1 cellular context compared by ENCODE assay signal in the genomic region with DNA sequence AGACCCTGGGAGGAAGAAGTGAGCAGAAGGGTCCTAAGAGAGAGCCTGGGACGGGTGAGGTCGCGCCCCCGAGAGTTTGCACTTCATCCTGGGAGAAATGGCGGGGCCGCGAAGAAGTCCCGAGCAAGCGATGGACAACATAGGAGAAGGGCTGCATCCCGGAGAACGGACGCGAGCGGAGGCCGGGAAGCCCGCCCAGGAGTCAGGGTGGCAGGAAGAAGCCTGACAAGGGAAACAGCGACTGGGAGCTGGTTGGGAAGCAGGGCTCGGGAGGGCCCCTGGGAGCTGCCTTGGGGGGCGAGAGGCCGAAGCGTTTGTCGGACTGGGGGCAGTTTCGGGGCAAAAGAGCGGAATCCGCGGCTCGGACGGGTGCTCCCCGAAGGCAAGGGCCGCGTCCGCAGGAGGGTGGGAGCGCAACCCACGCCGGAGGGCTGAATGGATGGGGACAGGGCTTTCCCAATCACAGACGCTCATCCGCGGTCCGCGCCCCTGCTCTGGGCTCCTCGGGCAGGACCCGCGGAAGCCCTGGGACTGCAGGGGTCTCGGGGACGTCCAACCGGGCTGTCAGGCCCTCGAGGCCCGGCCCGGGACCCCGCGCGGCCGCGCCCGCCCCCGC.
TF ChIP-seq lines count a peak whose summit lies in the region.

No MANE protein-coding gene starts in this region.

TF ChIP-seq in endothelial cell of umbilical vein, 7 proteins besides CTCF, POLR2A, EP300 and RAD21 (continued from another document):
- TF ChIP-seq JUN (IDR thresholded peaks at IDR 0.05; ENCODE audit: borderline replicate concordance, insufficient read depth, insufficient read length, low read depth), result no peak
- TF ChIP-seq POLR2AphosphoS5 (IDR thresholded peaks at IDR 0.05; ENCODE audit: insufficient read depth, low read depth, low read length), result no peak
